Comparison of ENCODE assay signal across 8 cellular contexts in the genomic region with DNA sequence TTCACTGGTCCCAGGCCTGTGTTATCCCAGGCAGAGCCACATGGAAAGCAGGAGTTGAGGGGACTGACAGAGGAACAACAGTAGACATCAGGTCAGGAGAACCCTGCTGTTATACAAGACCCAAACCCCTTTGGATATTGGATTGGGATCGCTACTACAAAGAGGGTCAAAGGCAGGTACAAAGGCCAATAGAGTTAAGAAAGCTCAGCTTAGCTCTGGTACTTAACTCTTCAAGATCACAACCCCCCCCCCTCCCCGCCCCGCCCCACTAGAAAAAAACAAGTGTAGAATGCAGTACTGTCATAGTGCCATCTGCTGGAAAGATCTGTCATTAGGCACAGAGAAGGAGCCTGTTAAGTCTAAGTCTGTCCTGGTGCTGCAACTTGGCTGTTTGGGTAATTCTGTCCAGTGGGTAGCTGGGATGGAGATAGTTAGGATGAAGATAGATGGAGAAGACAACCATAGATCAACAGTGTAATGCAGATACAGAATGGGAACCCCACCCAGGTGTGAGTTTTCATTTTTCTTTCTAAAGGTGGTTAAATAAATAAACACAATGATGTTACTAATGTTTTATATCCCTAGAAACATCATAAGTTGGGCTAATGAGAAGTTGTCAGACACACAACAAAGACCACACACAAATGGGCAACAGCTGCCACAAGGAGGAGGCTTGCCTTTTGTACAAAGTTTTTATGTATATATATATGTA. TPM values are rescaled to one million over a fixed set of nuclear protein-coding genes. Genes with fewer than 3 reads are reported as not detected.
A peak's percentile ranks its signal among the peaks of the same experiment; 100 is the strongest.
DNase-seq lines count a peak whose midpoint lies in the region; ATAC-seq, FAIRE-seq and TF ChIP-seq lines count a peak whose summit lies in the region.

No MANE protein-coding gene starts in this region.

- TF ChIP-seq RAD21 in GM12878 (IDR thresholded peaks at IDR 0.05; ENCODE audit: insufficient read depth, low read depth, low read length) = peak; percentile 89

- WGBS in GM12878 (ENCODE audit: insufficient coverage, insufficient replicate concordance, low lambda C conversion rate, missing lambda C conversion rate) = 40% methylated on average over 3 of the region's 3 CpGs
- 27 to 28% (median 27%) methylated on average over 3 of the region's 3 CpGs for WGBS in small intestine, 3 donors

- H3K4me2 ChIP-seq in Karpas-422 (ENCODE audit: low read depth, low read length, poor library complexity, severe bottlenecking) (no peak overlapping the region), GM12878 (ENCODE audit: control insufficient read depth, insufficient read depth) (no peak overlapping the region)

- SMC1A ChIA-PET in GM12878 (lab: Charles Lee; ENCODE audit: uncharacterized antibody, unreplicated experiment) = interaction anchor here (0.8 to 5.7 kb wide), 18 partner anchors 11 to 343 kb away, joined by 3 to 53 read pairs (median 4); partner anchors contain the start of genes LRP10, RBM23 and REM2

- POLR2A ChIA-PET in GM12878 (lab: Charles Lee) = interaction anchor here (0.5 to 2.0 kb wide), 9 partner anchors 10 to 1383 kb away, joined by 3 to 14 read pairs (median 5); partner anchors contain the start of gene LRP10

- BruUV-seq in GM12878 (replicated peaks; lab: Mats Ljungman, UMichigan) = no TSS peak

- H3K9me3 ChIP-seq in Karpas-422 (ENCODE audit: low read length) (no peaks in the 10 kb centered on the region), RWPE2 (ENCODE audit: severe bottlenecking) (no peaks in the 10 kb centered on the region), GM12878 (replicated peaks; ENCODE audit: control insufficient read depth, insufficient read depth, low read length) (no peaks in the 10 kb centered on the region), small intestine (ENCODE audit: control insufficient read depth, low read depth) (no peaks in the 10 kb centered on the region)

- RAD21 ChIA-PET in GM12878 (lab: Charles Lee; ENCODE audit: unreplicated experiment) = interaction anchor here (0.7 to 4.3 kb wide), 18 partner anchors 11 to 510 kb away, joined by 3 to 56 read pairs (median 5); partner anchors contain the start of genes LRP10 and REM2

- TF ChIP-seq POLR2A in GM12878 (IDR thresholded peaks at IDR 0.05; ENCODE audit: low read depth, low read length) = no peak

- no peak overlapping the region for H3K27ac ChIP-seq in 22Rv1
- no peak overlapping the region for H3K27ac ChIP-seq in Karpas-422 (ENCODE audit: low read length)
- H3K27ac ChIP-seq in RWPE2 (ENCODE audit: poor library complexity, severe bottlenecking) = no peak overlapping the region
- no peak overlapping the region for H3K27ac ChIP-seq in GM12878 (ENCODE audit: control insufficient read depth, insufficient read depth)
- H3K27ac ChIP-seq in small intestine (ENCODE audit: low read depth in 1 of 2, low read length in 1 of 2) = no peak overlapping the region

- TF ChIP-seq EP300 in GM12878 (IDR thresholded peaks at IDR 0.05; ENCODE audit: borderline replicate concordance in 1 of 2, control insufficient read depth in 1 of 2, low read depth in 2 of 2, low read length in 2 of 2) = no peak

- ATAC-seq in RWPE2 (ENCODE audit: low read depth) = peak; percentile 47
- ATAC-seq in GM12878 = peak; percentile 95
- no peak for ATAC-seq in GM19455 (IDR thresholded peaks at IDR 0.05; ENCODE audit: unreplicated experiment)

- H3K4me1 ChIP-seq in Karpas-422 (ENCODE audit: low read length) (peaks cover 3% of the 10 kb centered on the region), RWPE2 (ENCODE audit: insufficient read depth, poor library complexity, severe bottlenecking) (peaks cover 12% of the 10 kb centered on the region), GM12878 (ENCODE audit: control insufficient read depth, insufficient read depth, low read length) (no peaks in the 10 kb centered on the region), small intestine (ENCODE audit: control insufficient read depth in 2 of 2, insufficient read depth in 1 of 2, low read depth in 1 of 2, low read length in 1 of 2) (peaks cover 0 to 3% of the 10 kb centered on the region in 2 donors)

- H4K20me1 ChIP-seq in Karpas-422 (ENCODE audit: insufficient read depth, low read depth, low read length) (no peaks in the 10 kb centered on the region; the same call in 1 of the 2 replicates), GM12878 (ENCODE audit: control insufficient read depth, insufficient read depth) (no peaks in the 10 kb centered on the region; the same call in 1 of the 2 replicates)

- FAIRE-seq in GM12878 (lab: Jason Lieb, UNC) = peak; percentile 90
- no peak for FAIRE-seq in small intestine (lab: Jason Lieb, UNC)

- TF ChIP-seq CTCF in 22Rv1 (IDR thresholded peaks at IDR 0.05) (peak; percentile 86), RWPE2 (IDR thresholded peaks at IDR 0.05; ENCODE audit: poor library complexity, severe bottlenecking) (peak; percentile 91), GM12878 (IDR thresholded peaks at IDR 0.05 in 2 of 3, conservative IDR thresholded peaks at IDR 0.05 in 1 of 3; ENCODE audit: control insufficient read depth in 2 of 3, extremely low read depth in 1 of 3, insufficient read depth in 1 of 3, low read depth in 3 of 3, low read length in 3 of 3) (peak; percentile 65 to 76 (median 69))

- H3K4me3 ChIP-seq in Karpas-422 (ENCODE audit: low read length) (no peak overlapping the region), RWPE2 (ENCODE audit: severe bottlenecking) (no peak overlapping the region), GM12878 (no peak overlapping the region), small intestine (ENCODE audit: low read depth in 1 of 2, low read length in 2 of 2) (no peak overlapping the region)

- CTCF ChIA-PET in GM12878 (lab: Yijun Ruan, JAX) = interaction anchor here (0.5 to 6.7 kb wide), 28 partner anchors 11 to 426 kb away, joined by 3 to 91 read pairs (median 4); partner anchors contain the start of genes DAD1, LRP10, OXA1L and PRMT5

- intact Hi-C loops in GM12878 (cut with micrococcal nuclease; ENCODE audit: unreplicated experiment) = loop anchor here (1.0 to 5.0 kb wide), 5 partner anchors 28 to 329 kb away; no protein-coding TSS in a partner anchor

- H2AFZ ChIP-seq in Karpas-422 (ENCODE audit: low read length) = no peak overlapping the region
- H2AFZ ChIP-seq in GM12878 (ENCODE audit: control insufficient read depth, low read depth, low read length) = no peak overlapping the region

- in situ Hi-C loops in GM12878 (cut with MboI) = no loop called here

- H3K27me3 ChIP-seq in Karpas-422 (ENCODE audit: low read length) (no peaks in the 10 kb centered on the region), RWPE2 (ENCODE audit: insufficient read depth, poor library complexity, severe bottlenecking) (no peaks in the 10 kb centered on the region), GM12878 (replicated peaks in 1 of 2; ENCODE audit: control insufficient read depth in 2 of 2, insufficient read depth in 2 of 2, low read length in 1 of 2) (no peaks in the 10 kb centered on the region), small intestine (ENCODE audit: control insufficient read depth in 2 of 2, insufficient read depth in 2 of 2, low read length in 2 of 2) (no peaks in the 10 kb centered on the region)

- H3K9ac ChIP-seq in Karpas-422 (ENCODE audit: low read length) (no peak overlapping the region), GM12878 (ENCODE audit: control insufficient read depth, insufficient read depth, low read length) (no peak overlapping the region)

- peaks cover 37% of the 10 kb centered on the region for H3K36me3 ChIP-seq in Karpas-422 (ENCODE audit: insufficient read depth, low read length)
- H3K36me3 ChIP-seq in RWPE2 (ENCODE audit: low read depth) = peaks cover 48% of the 10 kb centered on the region
- peaks cover 25 to 28% of the 10 kb centered on the region in 2 experiments for H3K36me3 ChIP-seq in GM12878 (ENCODE audit: control insufficient read depth in 2 of 2, insufficient read depth in 2 of 2, low read length in 1 of 2)
- peaks cover 23 to 31% of the 10 kb centered on the region in 2 donors for H3K36me3 ChIP-seq in small intestine (ENCODE audit: control insufficient read depth in 2 of 2, insufficient read depth in 2 of 2, low read length in 2 of 2)

- DNase-seq in GM04504 (ENCODE audit: low read depth) (peak; percentile 52), Karpas-422 (peak; percentile 91), RWPE2 (ENCODE audit: low spot score) (no peak), GM12878 (ENCODE audit: low read depth, low spot score) (peak; percentile 47), iPS DF 19.7 (ENCODE audit: low read depth, low spot score) (peak; percentile 40), small intestine (peak; percentile 79)

- no peaks in the 10 kb centered on the region for H3K79me2 ChIP-seq in Karpas-422 (ENCODE audit: low read length)
- H3K79me2 ChIP-seq in GM12878 (ENCODE audit: control insufficient read depth, insufficient read depth, low read length) = no peaks in the 10 kb centered on the region

- no peaks in the 10 kb centered on the region for H3K9me2 ChIP-seq in Karpas-422 (replicated peaks; ENCODE audit: insufficient read depth, low read length)

RNA-seq across cellular contexts. Expression of gene REM2, which starts 17.2 kb away (rescaled TPM):
- 0.51 TPM in 1 of 2 replicates, not detected in the other for total RNA-seq in Karpas-422 (2014; rRNA removed; shearing (Covaris generic); ENCODE audit: low replicate concordance)
- 3.3 and 4.7 TPM in 2 replicates for total RNA-seq in GM12878 (2013; cell fraction: nucleolus; rRNA removed)
- total RNA-seq in GM12878 (2014; rRNA removed) (0.87 and 1.2 TPM in 2 replicates), GM12878 (2014; rRNA removed; fragmentation: Illumina TruSeq; extraction: Trizol) (0.27 and 0.37 TPM in 2 replicates), GM12878 (2021) (0.66 and 0.69 TPM in 2 replicates)
- polyA plus RNA-seq in GM12878 (2011; ENCODE audit: low read depth) = 0.84 TPM
- polyA plus RNA-seq in GM12878 (2011; rRNA removed) (0.69 and 1.1 TPM in 2 replicates), GM12878 (2014; fragmentation: Illumina TruSeq; extraction: Trizol) (0.17 and 0.66 TPM in 2 replicates), GM12878 (2014; fragmentation: Nextera tagmentation; extraction: Ambion mirVana) (1 to 10 TPM in 1 of 2 experiments, under 1 TPM in 1; 0.68 to 1.3 TPM), GM12878 (2014; rRNA removed) (1.3 and 1.5 TPM in 2 replicates), GM12878 (2016; fragmentation: Nextera tagmentation; extraction: Ambion mirVana) (1 to 10 TPM in 1 of 2 experiments, under 1 TPM in 1; 0.97 to 1.5 TPM), small intestine (1 to 10 TPM in 1 of 3 donors, under 1 TPM in 2; 0.45 to 1.1 (median 0.90) TPM)
- 0.59 and 0.61 TPM in 2 replicates for polyA plus RNA-seq in GM12878 (2011; cell fraction: cytosol; rRNA removed)
- polyA plus RNA-seq in GM12878 (2011; cell fraction: nucleus; rRNA removed) = 1.9 and 2.3 TPM in 2 replicates
- 0.94 and 1.6 TPM in 2 replicates for polyA plus RNA-seq in GM12878 (2012)
- 0.88 and 1.6 TPM in 2 replicates for polyA minus RNA-seq in GM12878 (2011; rRNA and poly(A)+ RNA removed)
- 0.94 TPM in 2 replicates for polyA minus RNA-seq in GM12878 (2011; cell fraction: cytosol; rRNA and poly(A)+ RNA removed)
- polyA minus RNA-seq in GM12878 (2011; cell fraction: nucleus; rRNA and poly(A)+ RNA removed) = 2.4 and 2.8 TPM in 2 replicates

RNA-seq across cellular contexts. Expression of gene RBM23, which starts 18.7 kb away (rescaled TPM):
- 67.7 and 79.1 TPM in 2 replicates for total RNA-seq in Karpas-422 (2014; rRNA removed; shearing (Covaris generic); ENCODE audit: low replicate concordance)
- 86.0 and 99.3 TPM in 2 replicates for total RNA-seq in GM12878 (2013; cell fraction: nucleolus; rRNA removed)
- total RNA-seq in GM12878 (2014; rRNA removed) = 54.0 and 63.9 TPM in 2 replicates
- 55.1 and 55.6 TPM in 2 replicates for total RNA-seq in GM12878 (2014; rRNA removed; fragmentation: Illumina TruSeq; extraction: Trizol)
- 61.4 and 66.1 TPM in 2 replicates for total RNA-seq in GM12878 (2021)
- 38.1 TPM for polyA plus RNA-seq in GM12878 (2011; ENCODE audit: low read depth)
- 72.6 and 75.2 TPM in 2 replicates for polyA plus RNA-seq in GM12878 (2011; rRNA removed)
- polyA plus RNA-seq in GM12878 (2011; cell fraction: cytosol; rRNA removed) = 75.3 and 79.2 TPM in 2 replicates
- polyA plus RNA-seq in GM12878 (2011; cell fraction: nucleus; rRNA removed) = 84.1 and 96.7 TPM in 2 replicates
- polyA plus RNA-seq in GM12878 (2012) = 28.1 and 30.3 TPM in 2 replicates
- 70.4 and 72.4 TPM in 2 replicates for polyA plus RNA-seq in GM12878 (2014; fragmentation: Illumina TruSeq; extraction: Trizol)
- 10 to 100 TPM; 60.7 to 65.7 TPM for polyA plus RNA-seq in GM12878 (2014; fragmentation: Nextera tagmentation; extraction: Ambion mirVana)
- polyA plus RNA-seq in GM12878 (2014; rRNA removed) = 52.9 and 55.0 TPM in 2 replicates
- polyA plus RNA-seq in GM12878 (2016; fragmentation: Nextera tagmentation; extraction: Ambion mirVana) = 10 to 100 TPM; 60.5 to 61.9 TPM
- 88.0 and 92.9 TPM in 2 replicates for polyA minus RNA-seq in GM12878 (2011; rRNA and poly(A)+ RNA removed)
- 33.0 and 43.8 TPM in 2 replicates for polyA minus RNA-seq in GM12878 (2011; cell fraction: cytosol; rRNA and poly(A)+ RNA removed)
- polyA minus RNA-seq in GM12878 (2011; cell fraction: nucleus; rRNA and poly(A)+ RNA removed) = 27.3 and 65.8 TPM in 2 replicates
- polyA plus RNA-seq in small intestine = 10 to 100 TPM; 35.8 to 41.4 (median 36.7) TPM

RNA-seq across cellular contexts. Expression of gene LRP10, which starts 28.7 kb away (rescaled TPM):
- total RNA-seq in Karpas-422 (2014; rRNA removed; shearing (Covaris generic); ENCODE audit: low replicate concordance) = 34.3 and 43.1 TPM in 2 replicates
- 43.0 and 46.7 TPM in 2 replicates for total RNA-seq in GM12878 (2013; cell fraction: nucleolus; rRNA removed)
- total RNA-seq in GM12878 (2014; rRNA removed) (16.7 and 17.8 TPM in 2 replicates), GM12878 (2014; rRNA removed; fragmentation: Illumina TruSeq; extraction: Trizol) (10.5 and 13.5 TPM in 2 replicates), GM12878 (2021) (51.5 and 56.9 TPM in 2 replicates)
- 23.9 TPM for polyA plus RNA-seq in GM12878 (2011; ENCODE audit: low read depth)
- polyA plus RNA-seq in GM12878 (2011; rRNA removed) (7.9 and 20.4 TPM in 2 replicates), GM12878 (2014; fragmentation: Illumina TruSeq; extraction: Trizol) (8.3 and 24.5 TPM in 2 replicates), GM12878 (2014; fragmentation: Nextera tagmentation; extraction: Ambion mirVana) (1 to 10 TPM; 3.0 TPM), GM12878 (2014; rRNA removed) (21.4 and 23.0 TPM in 2 replicates), GM12878 (2016; fragmentation: Nextera tagmentation; extraction: Ambion mirVana) (10 to 100 TPM; 43.8 to 53.7 TPM), small intestine (10 to 100 TPM; 19.7 to 87.3 (median 28.4) TPM)
- polyA plus RNA-seq in GM12878 (2011; cell fraction: cytosol; rRNA removed) = 30.1 and 31.1 TPM in 2 replicates
- polyA plus RNA-seq in GM12878 (2011; cell fraction: nucleus; rRNA removed) = 57.3 and 57.9 TPM in 2 replicates
- polyA plus RNA-seq in GM12878 (2012) = 47.1 and 60.2 TPM in 2 replicates
- polyA minus RNA-seq in GM12878 (2011; rRNA and poly(A)+ RNA removed) = 43.4 and 68.8 TPM in 2 replicates
- polyA minus RNA-seq in GM12878 (2011; cell fraction: cytosol; rRNA and poly(A)+ RNA removed) = 30.1 and 34.1 TPM in 2 replicates
- 24.3 and 36.3 TPM in 2 replicates for polyA minus RNA-seq in GM12878 (2011; cell fraction: nucleus; rRNA and poly(A)+ RNA removed)

RNA-seq across cellular contexts. Expression of gene PRMT5, which starts 28.9 kb away (rescaled TPM):
- total RNA-seq in Karpas-422 (2014; rRNA removed; shearing (Covaris generic); ENCODE audit: low replicate concordance) = 116 and 152 TPM in 2 replicates
- total RNA-seq in GM12878 (2013; cell fraction: nucleolus; rRNA removed) = 38.4 and 43.2 TPM in 2 replicates
- total RNA-seq in GM12878 (2014; rRNA removed) (96.2 and 106 TPM in 2 replicates), GM12878 (2014; rRNA removed; fragmentation: Illumina TruSeq; extraction: Trizol) (103 and 113 TPM in 2 replicates), GM12878 (2021) (105 and 115 TPM in 2 replicates)
- 71.5 TPM for polyA plus RNA-seq in GM12878 (2011; ENCODE audit: low read depth)
- polyA plus RNA-seq in GM12878 (2011; rRNA removed) (175 and 221 TPM in 2 replicates), GM12878 (2014; fragmentation: Illumina TruSeq; extraction: Trizol) (125 and 129 TPM in 2 replicates), GM12878 (2014; fragmentation: Nextera tagmentation; extraction: Ambion mirVana) (10 to 100 TPM; 54.3 to 71.6 TPM), GM12878 (2014; rRNA removed) (106 and 118 TPM in 2 replicates), GM12878 (2016; fragmentation: Nextera tagmentation; extraction: Ambion mirVana) (100 to 1,000 TPM; 175 to 195 TPM), small intestine (10 to 100 TPM; 13.4 to 57.7 (median 15.1) TPM)
- polyA plus RNA-seq in GM12878 (2011; cell fraction: cytosol; rRNA removed) = 284 and 348 TPM in 2 replicates
- polyA plus RNA-seq in GM12878 (2011; cell fraction: nucleus; rRNA removed) = 231 and 240 TPM in 2 replicates
- 53.0 and 76.1 TPM in 2 replicates for polyA plus RNA-seq in GM12878 (2012)
- 257 and 258 TPM in 2 replicates for polyA minus RNA-seq in GM12878 (2011; rRNA and poly(A)+ RNA removed)
- 104 and 113 TPM in 2 replicates for polyA minus RNA-seq in GM12878 (2011; cell fraction: cytosol; rRNA and poly(A)+ RNA removed)
- 50.1 and 66.8 TPM in 2 replicates for polyA minus RNA-seq in GM12878 (2011; cell fraction: nucleus; rRNA and poly(A)+ RNA removed)

RNA-seq across cellular contexts. Expression of gene HAUS4, which starts 56.6 kb away (rescaled TPM):
- total RNA-seq in Karpas-422 (2014; rRNA removed; shearing (Covaris generic); ENCODE audit: low replicate concordance) = 45.9 and 52.4 TPM in 2 replicates
- total RNA-seq in GM12878 (2013; cell fraction: nucleolus; rRNA removed) = 46.0 and 58.5 TPM in 2 replicates
- 71.8 and 84.5 TPM in 2 replicates for total RNA-seq in GM12878 (2014; rRNA removed)
- total RNA-seq in GM12878 (2014; rRNA removed; fragmentation: Illumina TruSeq; extraction: Trizol) = 57.1 and 59.5 TPM in 2 replicates
- 58.8 and 60.4 TPM in 2 replicates for total RNA-seq in GM12878 (2021)
- polyA plus RNA-seq in GM12878 (2011; ENCODE audit: low read depth) = 32.7 TPM
- 77.0 and 98.3 TPM in 2 replicates for polyA plus RNA-seq in GM12878 (2011; rRNA removed)
- 60.2 and 60.8 TPM in 2 replicates for polyA plus RNA-seq in GM12878 (2011; cell fraction: cytosol; rRNA removed)
- polyA plus RNA-seq in GM12878 (2011; cell fraction: nucleus; rRNA removed) = 62.2 and 82.8 TPM in 2 replicates
- polyA plus RNA-seq in GM12878 (2012) = 41.9 and 54.9 TPM in 2 replicates
- polyA plus RNA-seq in GM12878 (2014; fragmentation: Illumina TruSeq; extraction: Trizol) = 51.8 and 73.5 TPM in 2 replicates
- 10 to 100 TPM; 14.9 to 33.0 TPM for polyA plus RNA-seq in GM12878 (2014; fragmentation: Nextera tagmentation; extraction: Ambion mirVana)
- polyA plus RNA-seq in GM12878 (2014; rRNA removed) = 64.7 and 73.5 TPM in 2 replicates
- polyA plus RNA-seq in GM12878 (2016; fragmentation: Nextera tagmentation; extraction: Ambion mirVana) = 10 to 100 TPM; 49.4 to 58.2 TPM
- polyA minus RNA-seq in GM12878 (2011; rRNA and poly(A)+ RNA removed) = 60.3 and 76.5 TPM in 2 replicates
- 11.2 and 23.1 TPM in 2 replicates for polyA minus RNA-seq in GM12878 (2011; cell fraction: cytosol; rRNA and poly(A)+ RNA removed)
- 26.0 and 33.6 TPM in 2 replicates for polyA minus RNA-seq in GM12878 (2011; cell fraction: nucleus; rRNA and poly(A)+ RNA removed)
- 10 to 100 TPM; 34.0 to 53.2 (median 49.5) TPM for polyA plus RNA-seq in small intestine
